3 cellular contexts compared by ENCODE assay signal in the genomic region with DNA sequence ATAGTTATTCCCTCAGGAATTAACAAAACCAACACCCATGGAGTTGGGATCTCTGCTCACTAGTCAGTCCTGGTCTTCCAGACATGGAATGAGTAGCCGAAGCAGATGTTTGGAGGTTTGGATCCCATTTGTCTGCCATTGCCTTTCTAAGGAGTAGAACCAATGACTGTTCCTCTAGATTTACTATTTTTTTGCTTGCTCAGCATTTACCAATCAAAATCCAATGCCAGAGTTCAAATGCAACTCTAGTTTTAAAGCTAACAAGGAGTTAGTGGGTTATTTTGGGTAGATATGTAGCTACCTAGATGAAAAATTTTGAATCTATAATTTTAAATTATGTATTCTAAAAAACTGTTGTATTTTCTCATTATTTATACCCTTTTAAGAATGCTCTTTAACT.
A peak's percentile ranks its signal among the peaks of the same experiment; 100 is the strongest.
TF ChIP-seq lines count a peak whose summit lies in the region.

No MANE protein-coding gene starts in this region.

TF ChIP-seq in A549, 52 proteins besides CTCF, POLR2A, EP300 and RAD21:
- TF ChIP-seq, protein P1, sequence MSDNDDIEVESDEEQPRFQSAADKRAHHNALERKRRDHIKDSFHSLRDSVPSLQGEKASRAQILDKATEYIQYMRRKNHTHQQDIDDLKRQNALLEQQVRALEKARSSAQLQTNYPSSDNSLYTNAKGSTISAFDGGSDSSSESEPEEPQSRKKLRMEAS (IDR thresholded peaks at IDR 0.05) = no peak
- TF ChIP-seq, protein P2, sequence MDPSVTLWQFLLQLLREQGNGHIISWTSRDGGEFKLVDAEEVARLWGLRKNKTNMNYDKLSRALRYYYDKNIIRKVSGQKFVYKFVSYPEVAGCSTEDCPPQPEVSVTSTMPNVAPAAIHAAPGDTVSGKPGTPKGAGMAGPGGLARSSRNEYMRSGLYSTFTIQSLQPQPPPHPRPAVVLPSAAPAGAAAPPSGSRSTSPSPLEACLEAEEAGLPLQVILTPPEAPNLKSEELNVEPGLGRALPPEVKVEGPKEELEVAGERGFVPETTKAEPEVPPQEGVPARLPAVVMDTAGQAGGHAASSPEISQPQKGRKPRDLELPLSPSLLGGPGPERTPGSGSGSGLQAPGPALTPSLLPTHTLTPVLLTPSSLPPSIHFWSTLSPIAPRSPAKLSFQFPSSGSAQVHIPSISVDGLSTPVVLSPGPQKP (IDR thresholded peaks at IDR 0.05; ENCODE audit: low read depth, low read length) = no peak
- peak; percentile 95 for TF ChIP-seq MAFK (IDR thresholded peaks at IDR 0.05; ENCODE audit: partially characterized antibody)
- no peak for TF ChIP-seq ZNF302 (CRISPR knock-in tag; IDR thresholded peaks at IDR 0.05)
- TF ChIP-seq NR3C1 (IDR thresholded peaks at IDR 0.05) = no peak

TF ChIP-seq in IMR-90, 13 proteins besides CTCF, POLR2A, EP300 and RAD21:
- TF ChIP-seq, protein P2 (IDR thresholded peaks at IDR 0.05; ENCODE audit: borderline replicate concordance, low read depth, low read length) = no peak
- TF ChIP-seq MAFK (IDR thresholded peaks at IDR 0.05; ENCODE audit: low read depth, low read length) = peak; percentile 98

TF ChIP-seq in H1, 55 proteins besides CTCF, POLR2A, EP300 and RAD21:
- TF ChIP-seq MAFK (IDR thresholded peaks at IDR 0.05; ENCODE audit: low read depth, low read length) (peak; percentile 94), SRF (IDR thresholded peaks at IDR 0.05; ENCODE audit: low read depth, low read length) (no peak)
TF ChIP-seq in H1: peak in this region for 1.
